14 cellular contexts compared by ENCODE assay signal in the genomic region with DNA sequence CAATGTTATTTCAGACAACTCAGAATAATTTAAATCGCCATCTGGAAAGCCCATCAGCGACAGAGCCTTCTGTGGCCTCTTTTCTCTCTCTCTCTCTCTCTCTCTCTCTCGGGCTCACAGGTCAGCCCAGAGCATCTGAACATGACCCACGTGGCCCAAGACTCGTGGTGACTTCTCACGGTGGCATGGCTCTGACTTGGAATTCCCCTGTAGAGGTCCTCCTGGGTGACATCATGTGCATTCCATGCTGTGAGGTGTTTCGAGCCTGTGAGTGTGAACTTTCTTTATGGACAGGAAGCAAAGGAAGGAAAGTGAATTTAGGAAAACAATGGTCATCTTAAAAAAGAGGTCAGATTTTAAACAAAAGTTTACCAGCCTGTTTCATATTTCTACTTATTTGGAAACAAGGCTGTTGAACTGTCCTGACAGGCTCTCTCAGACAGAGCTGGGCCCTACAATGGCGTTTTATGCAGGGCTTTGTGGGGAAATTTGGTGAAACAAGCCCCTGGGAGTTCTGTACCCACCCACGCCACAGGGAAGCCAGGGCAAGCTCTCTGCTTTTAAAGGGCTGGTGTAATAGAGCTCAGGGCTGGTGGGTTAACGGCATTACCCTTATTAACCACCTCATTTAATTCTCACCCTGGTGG.
DNase-seq lines count a peak whose midpoint lies in the region; ATAC-seq and TF ChIP-seq lines count a peak whose summit lies in the region.
"Had no signal": no experiment of that assay in that cellular context is flagged by ENCODE, and none has a peak within 500 bp of the region (broad histone marks: within the 10 kb centered on the region; RNA-seq: fewer than 3 reads in every experiment).

No MANE protein-coding gene starts in this region.

- peak overlapping the region in 2 of 4 donors; percentile 29 to 38 for H3K27ac ChIP-seq in gastroesophageal sphincter

- H3K4me1 Mint-ChIP-seq in nephron progenitor cell = peaks cover 63% of the 10 kb centered on the region
- H3K4me1 Mint-ChIP-seq: central memory CD8-positive, alpha-beta T cell had no signal

- TF ChIP-seq CTCF in nephron progenitor cell (IDR thresholded peaks at IDR 0.05) (no peak), gastroesophageal sphincter (IDR thresholded peaks at IDR 0.05) (no peak)

- H3K27ac Mint-ChIP-seq in nephron progenitor cell = peak overlapping the region; percentile 97
- H3K27ac Mint-ChIP-seq: activated CD4-positive, alpha-beta memory T cell treated with anti-CD3 and anti-CD28 coated beads for 36 hours had no signal

- no peak overlapping the region for H3K4me3 ChIP-seq in gastroesophageal sphincter

- no peaks in the 10 kb centered on the region for H3K9me3 ChIP-seq in gastroesophageal sphincter

- peaks cover 0 to 12% (median 3%) of the 10 kb centered on the region in 3 donors for H3K4me1 ChIP-seq in gastroesophageal sphincter

- H3K9me3 Mint-ChIP-seq in nephron progenitor cell = no peaks in the 10 kb centered on the region
- H3K9me3 Mint-ChIP-seq: activated CD4-positive, alpha-beta memory T cell treated with anti-CD3 and anti-CD28 coated beads for 36 hours; central memory CD8-positive, alpha-beta T cell had no signal

- peaks cover 4% of the 10 kb centered on the region for H3K27me3 Mint-ChIP-seq in nephron progenitor cell (ENCODE audit: low read depth, poor library complexity)
- H3K27me3 Mint-ChIP-seq: activated CD4-positive, alpha-beta memory T cell treated with anti-CD3 and anti-CD28 coated beads for 36 hours had no signal

- H3K27me3 ChIP-seq in gastroesophageal sphincter = no peaks in the 10 kb centered on the region

- H3K36me3 ChIP-seq in gastroesophageal sphincter = no peaks in the 10 kb centered on the region

- ATAC-seq in GM18519 (IDR thresholded peaks at IDR 0.05; ENCODE audit: low FRiP score, unreplicated experiment) (peak; percentile 36), HG02763 (IDR thresholded peaks at IDR 0.05; ENCODE audit: unreplicated experiment) (peak; percentile 45), gastroesophageal sphincter (no peak)
- ATAC-seq: Panc1 had no signal

- H3K36me3 Mint-ChIP-seq in nephron progenitor cell (ENCODE audit: low read depth) = no peaks in the 10 kb centered on the region
- H3K36me3 Mint-ChIP-seq: activated CD4-positive, alpha-beta memory T cell treated with anti-CD3 and anti-CD28 coated beads for 36 hours had no signal

- TF ChIP-seq POLR2A in gastroesophageal sphincter (IDR thresholded peaks at IDR 0.05) = no peak

- 60 to 74% methylated on average over 6 to 9 of the region's 10 CpGs for WGBS in gastroesophageal sphincter (ENCODE audit: low coverage in 1 of 2), 2 donors

- DNase-seq in RPMI8226 (peak; percentile 8), nephron progenitor cell (no peak), cerebellar cortex (ENCODE audit: low spot score) (no peak), medulla oblongata (ENCODE audit: extremely low spot score) (no peak), CD1c-positive myeloid dendritic cell (ENCODE audit: extremely low spot score) (no peak)
- DNase-seq: activated CD4-positive, alpha-beta memory T cell treated with anti-CD3 and anti-CD28 coated beads for 36 hours; DMS 273 treated with DMSO at 0.1 percent for 48 hours; MV-4-11; substantia nigra had no signal

- no peak for TF ChIP-seq EP300 in gastroesophageal sphincter (IDR thresholded peaks at IDR 0.05)

- H3K4me3 Mint-ChIP-seq in nephron progenitor cell = no peak overlapping the region
- H3K4me3 Mint-ChIP-seq: activated CD4-positive, alpha-beta memory T cell treated with anti-CD3 and anti-CD28 coated beads for 36 hours; central memory CD8-positive, alpha-beta T cell had no signal
